12 cellular contexts compared by ENCODE assay signal in genomic region chr10:34967411-34967880, GRCh38.
DNase-seq lines count a peak whose midpoint lies in the region; ATAC-seq, FAIRE-seq and TF ChIP-seq lines count a peak whose summit lies in the region.
"Had no signal": no experiment of that assay in that cellular context is flagged by ENCODE, and none has a peak within 500 bp of the region (broad histone marks: within the 10 kb centered on the region; RNA-seq: fewer than 3 reads in every experiment).

No MANE protein-coding gene starts in this region.

- intact Hi-C loops in testis (cut with DNase I; ENCODE audit: low total_unique reads) = no loop called here

- H3K27me3 Mint-ChIP-seq in stimulated activated memory B cell treated with anti-CD40 and anti-IgM and Interleukin-4, amounts not matched to agents 10 μg/mL and 1 μg/mL and 100 μg/mL, for 72 hours = peaks cover 13% of the 10 kb centered on the region

- no peak for TF ChIP-seq POLR2A in testis (IDR thresholded peaks at IDR 0.05)

- H3K27ac ChIP-seq in lung (ENCODE audit: low read depth in 1 of 2, low read length in 1 of 2) = peak overlapping the region in 1 of 2 donors; percentile 8
- no peak overlapping the region for H3K27ac ChIP-seq in testis
- H3K27ac ChIP-seq: WERI-Rb-1 had no signal

- no peaks in the 10 kb centered on the region for H3K4me1 Mint-ChIP-seq in stimulated activated memory B cell treated with anti-CD40 and anti-IgM and Interleukin-4, amounts not matched to agents 10 μg/mL and 1 μg/mL and 100 μg/mL, for 72 hours
- H3K4me1 Mint-ChIP-seq: activated T-helper 17 cell treated with anti-CD3 and anti-CD28 coated beads, Interleukin-2, amount 50 U/mL, for 72 hours had no signal

- no peaks in the 10 kb centered on the region for H3K36me3 Mint-ChIP-seq in stimulated activated memory B cell treated with anti-CD40 and anti-IgM and Interleukin-4, amounts not matched to agents 10 μg/mL and 1 μg/mL and 100 μg/mL, for 72 hours

- no peaks in the 10 kb centered on the region for H3K9me3 ChIP-seq in MG63
- H3K9me3 ChIP-seq in lung (ENCODE audit: control insufficient read depth in 2 of 2, insufficient read depth in 1 of 2, low read length in 1 of 2) = no peaks in the 10 kb centered on the region
- no peaks in the 10 kb centered on the region for H3K9me3 ChIP-seq in testis

- 47 to 70% methylated on average over 10 of the region's 10 CpGs for WGBS in lung, 2 donors
- 44 to 45% methylated on average over 10 of the region's 10 CpGs for WGBS in testis, 2 donors

- no peaks in the 10 kb centered on the region for H3K9me3 Mint-ChIP-seq in stimulated activated memory B cell treated with anti-CD40 and anti-IgM and Interleukin-4, amounts not matched to agents 10 μg/mL and 1 μg/mL and 100 μg/mL, for 72 hours
- H3K9me3 Mint-ChIP-seq: activated T-helper 17 cell treated with anti-CD3 and anti-CD28 coated beads, Interleukin-2, amount 50 U/mL, for 72 hours had no signal

- H3K4me3 Mint-ChIP-seq in stimulated activated memory B cell treated with anti-CD40 and anti-IgM and Interleukin-4, amounts not matched to agents 10 μg/mL and 1 μg/mL and 100 μg/mL, for 72 hours = no peak overlapping the region
- H3K4me3 Mint-ChIP-seq: activated T-helper 17 cell treated with anti-CD3 and anti-CD28 coated beads, Interleukin-2, amount 50 U/mL, for 72 hours had no signal

- H3K36me3 ChIP-seq in MG63 = no peaks in the 10 kb centered on the region
- no peaks in the 10 kb centered on the region for H3K36me3 ChIP-seq in lung (ENCODE audit: control insufficient read depth in 2 of 2, insufficient read depth in 2 of 2, low read length in 2 of 2)
- H3K36me3 ChIP-seq in testis (ENCODE audit: low read depth, missing control alignments) = no peaks in the 10 kb centered on the region
- H3K36me3 ChIP-seq: WERI-Rb-1 had no signal

- H3K4me1 ChIP-seq in lung (ENCODE audit: control insufficient read depth in 2 of 2, insufficient read depth in 2 of 2, low read length in 2 of 2) (peaks cover 0 to 5% of the 10 kb centered on the region in 2 donors), testis (peaks cover 10% of the 10 kb centered on the region)

- TF ChIP-seq CTCF in lung (IDR thresholded peaks at IDR 0.05; ENCODE audit: control extremely low read depth, extremely low read depth) = no peak
- no peak for TF ChIP-seq CTCF in testis (IDR thresholded peaks at IDR 0.05)

- DNase-seq in MG63 (peak; percentile 85), lung (ENCODE audit: low spot score) (peak; percentile 60), testis (peak; percentile 24), RCC 7860 (ENCODE audit: low spot score) (no peak), UCSD-AML1 (lab: John Stamatoyannopoulos, UW; ENCODE audit: unreplicated experiment) (no peak)
- DNase-seq: NCI-H1436, PC-3, WERI-Rb-1 had no signal

- no peaks in the 10 kb centered on the region for H3K27me3 ChIP-seq in MG63
- H3K27me3 ChIP-seq in lung (ENCODE audit: control insufficient read depth, insufficient read depth) = no peaks in the 10 kb centered on the region
- H3K27me3 ChIP-seq in testis = no peaks in the 10 kb centered on the region

- no peak overlapping the region for H3K4me3 ChIP-seq in MG63
- no peak overlapping the region for H3K4me3 ChIP-seq in lung
- H3K4me3 ChIP-seq in testis = no peak overlapping the region

- no peak overlapping the region for H3K27ac Mint-ChIP-seq in stimulated activated memory B cell treated with anti-CD40 and anti-IgM and Interleukin-4, amounts not matched to agents 10 μg/mL and 1 μg/mL and 100 μg/mL, for 72 hours
- H3K27ac Mint-ChIP-seq: activated T-helper 17 cell treated with anti-CD3 and anti-CD28 coated beads, Interleukin-2, amount 50 U/mL, for 72 hours had no signal

- FAIRE-seq in RCC 7860 (lab: Jason Lieb, UNC) = no peak

- ATAC-seq in esophagus mucosa (peak; percentile 44), lung (ENCODE audit: insufficient read depth, low FRiP score) (no peak), HG02798 (IDR thresholded peaks at IDR 0.05; ENCODE audit: poor library complexity, unreplicated experiment) (no peak)
- no peak for ATAC-seq in stimulated activated memory B cell treated with anti-CD40 and anti-IgM and Interleukin-4, amounts not matched to agents 10 μg/mL and 1 μg/mL and 100 μg/mL, for 72 hours
- ATAC-seq: activated T-helper 17 cell treated with anti-CD3 and anti-CD28 coated beads, Interleukin-2, amount 50 U/mL, for 72 hours; PC-3 had no signal

Comparison
In these comparisons a context has a peak if more than half of its experiments do, and no peak if none do; other contexts are left out.
1. DNase-seq: peak in MG63 (single experiment), lung (single experiment) and testis (single experiment); none in RCC 7860 (single experiment) and UCSD-AML1 (single experiment).